ENCODE assay signal across 29 cellular contexts in genomic region chrX:106680716-106681115, GRCh38. TPM values are rescaled to one million over a fixed set of nuclear protein-coding genes. Genes with fewer than 3 reads are reported as not detected.
"Had no signal": no experiment of that assay in that cellular context is flagged by ENCODE, and none has a peak within 500 bp of the region (broad histone marks: within the 10 kb centered on the region; RNA-seq: fewer than 3 reads in every experiment).

No MANE protein-coding gene starts in this region.

- H3K9me3 Mint-ChIP-seq: dendritic cell treated with granulocyte-macrophage colony-stimulating factor and Interleukin-4, amounts not matched to agents 40 ng/mL and 50 ng/mL, for 4 days; effector memory CD8-positive, alpha-beta T cell had no signal

- H3K27ac ChIP-seq: colonic mucosa, coronary artery, dorsolateral prefrontal cortex, epithelial cell of prostate, esophagus muscularis mucosa, esophagus squamous epithelium, foreskin keratinocyte, gastrocnemius medialis, gastroesophageal sphincter, heart left ventricle, heart right ventricle had no signal

- H3K4me1 Mint-ChIP-seq: endodermal cell had no signal

- H3K4me1 ChIP-seq: colonic mucosa, esophagus muscularis mucosa, esophagus squamous epithelium, foreskin keratinocyte, gastrocnemius medialis, gastroesophageal sphincter, heart left ventricle, heart right ventricle had no signal

- H3K27me3 ChIP-seq: colonic mucosa, esophagus muscularis mucosa, esophagus squamous epithelium, foreskin keratinocyte, gastrocnemius medialis, gastroesophageal sphincter had no signal

- H3K27me3 Mint-ChIP-seq: dendritic cell treated with granulocyte-macrophage colony-stimulating factor and Interleukin-4, amounts not matched to agents 40 ng/mL and 50 ng/mL, for 4 days; effector memory CD8-positive, alpha-beta T cell had no signal

- H3K27ac Mint-ChIP-seq: dendritic cell treated with granulocyte-macrophage colony-stimulating factor and Interleukin-4, amounts not matched to agents 40 ng/mL and 50 ng/mL, for 4 days; effector memory CD8-positive, alpha-beta T cell; endodermal cell had no signal

- DNase-seq: colonic mucosa; cortex of kidney; dermis blood vessel endothelial cell; dorsolateral prefrontal cortex; effector CD4-positive, alpha-beta T cell; effector CD8-positive, alpha-beta T cell; effector memory CD4-positive, alpha-beta T cell; effector memory CD8-positive, alpha-beta T cell; endodermal cell; erythroblast; esophagus squamous epithelium; foreskin fibroblast; foreskin keratinocyte; foreskin melanocyte; gastrocnemius medialis; glutamatergic neuron; head of caudate nucleus; heart left ventricle; heart right ventricle had no signal

- H3K4me3 Mint-ChIP-seq: dendritic cell treated with granulocyte-macrophage colony-stimulating factor and Interleukin-4, amounts not matched to agents 40 ng/mL and 50 ng/mL, for 4 days; effector memory CD8-positive, alpha-beta T cell; endodermal cell had no signal

- ATAC-seq: effector memory CD8-positive, alpha-beta T cell; esophagus mucosa; foreskin keratinocyte; gastrocnemius medialis; gastroesophageal sphincter; heart left ventricle; heart right ventricle had no signal

- FAIRE-seq: endometrium, endothelial cell of umbilical vein, frontal cortex had no signal

- H3K4me3 ChIP-seq: colonic mucosa, coronary artery, dorsolateral prefrontal cortex, esophagus muscularis mucosa, esophagus squamous epithelium, gastrocnemius medialis, gastroesophageal sphincter, heart left ventricle, heart right ventricle had no signal

- H3K9me3 ChIP-seq: colonic mucosa, esophagus muscularis mucosa, esophagus squamous epithelium, gastrocnemius medialis, gastroesophageal sphincter, heart left ventricle, heart right ventricle had no signal

- H3K36me3 ChIP-seq: colonic mucosa, esophagus muscularis mucosa, esophagus squamous epithelium, gastrocnemius medialis, gastroesophageal sphincter, heart left ventricle, heart right ventricle had no signal

RNA-seq across cellular contexts. Expression of gene RNF128, which starts 45.8 kb away (rescaled TPM):
- total RNA-seq: dermis microvascular lymphatic vessel endothelial cell, endothelial cell of umbilical vein had no signal
- polyA plus RNA-seq: endothelial cell of umbilical vein had no signal
